In the genomic region with DNA sequence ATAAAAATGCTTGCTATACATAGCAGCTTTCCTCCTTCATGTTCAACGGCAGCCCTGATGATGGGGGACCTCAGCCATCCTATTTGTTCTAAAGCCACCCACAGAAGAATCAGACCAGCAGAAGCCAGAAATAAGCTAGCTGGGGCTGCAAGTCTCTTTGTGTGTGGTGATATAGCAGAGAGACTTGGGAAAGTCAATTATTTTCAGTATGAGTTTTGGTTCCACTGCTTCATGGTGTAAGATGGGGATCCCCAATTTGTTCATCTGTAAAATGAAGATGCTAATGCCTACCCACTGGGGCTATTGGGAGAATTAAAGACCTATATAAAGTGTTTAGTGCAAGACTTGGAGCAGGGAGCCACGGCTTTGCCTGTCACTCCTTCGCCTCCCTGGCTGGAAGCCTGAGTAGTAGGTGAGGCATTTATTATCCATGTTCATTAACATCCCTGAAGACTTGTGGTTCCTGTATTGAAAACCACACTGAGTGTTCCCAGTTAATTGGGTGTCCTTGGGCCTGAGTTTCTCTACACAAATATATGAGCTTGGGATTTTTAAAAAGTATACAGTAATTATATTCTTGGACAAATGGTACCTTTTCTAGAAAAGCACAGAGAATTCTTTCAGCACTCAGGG, we compare ENCODE assay signal across 9 cellular contexts.
DNase-seq lines count a peak whose midpoint lies in the region; ATAC-seq, FAIRE-seq and TF ChIP-seq lines count a peak whose summit lies in the region.
"Had no signal": no experiment of that assay in that cellular context is flagged by ENCODE, and none has a peak within 500 bp of the region (broad histone marks: within the 10 kb centered on the region; RNA-seq: fewer than 3 reads in every experiment).

No MANE protein-coding gene starts in this region.

- H3K36me3 ChIP-seq in RWPE2 (ENCODE audit: low read depth) (no peaks in the 10 kb centered on the region), pancreas (no peaks in the 10 kb centered on the region)

- H3K4me3 ChIP-seq in RWPE2 (ENCODE audit: severe bottlenecking): no peak overlapping the region
- no peak overlapping the region for H3K4me3 ChIP-seq in pancreas

- ATAC-seq in GM18498 (IDR thresholded peaks at IDR 0.05; ENCODE audit: unreplicated experiment) (peak; percentile 39), GM21619 (IDR thresholded peaks at IDR 0.05; ENCODE audit: unreplicated experiment) (peak; percentile 28), RWPE2 (ENCODE audit: low read depth) (peak; percentile 19; the same call in 2 of the 3 replicates), pancreas (no peak)
- ATAC-seq: Panc1 had no signal

- H3K4me1 ChIP-seq in RWPE2 (ENCODE audit: insufficient read depth, poor library complexity, severe bottlenecking) (peaks cover 25% of the 10 kb centered on the region), pancreas (no peaks in the 10 kb centered on the region)

- no peak for DNase-seq in RWPE2 (ENCODE audit: low spot score)
- DNase-seq in kidney tubule cell (ENCODE audit: low spot score): peak; percentile 86
- DNase-seq in DMS153 (lab: John Stamatoyannopoulos, UW): no peak
- no peak for DNase-seq in pancreas
- no peak for DNase-seq in islet precursor cell
- DNase-seq in activated CD8-positive, alpha-beta memory T cell treated with anti-CD3 and anti-CD28 coated beads for 24 hours: no peak

- H3K9me3 ChIP-seq in RWPE2 (ENCODE audit: severe bottlenecking) (no peaks in the 10 kb centered on the region), pancreas (no peaks in the 10 kb centered on the region)

- TF ChIP-seq CTCF in RWPE2 (IDR thresholded peaks at IDR 0.05; ENCODE audit: poor library complexity, severe bottlenecking): no peak
- TF ChIP-seq CTCF in pancreas (IDR thresholded peaks at IDR 0.05): no peak

- no peaks in the 10 kb centered on the region for H3K27me3 ChIP-seq in RWPE2 (ENCODE audit: insufficient read depth, poor library complexity, severe bottlenecking)
- H3K27me3 ChIP-seq in pancreas: no peaks in the 10 kb centered on the region

- H3K27ac ChIP-seq in RWPE2 (ENCODE audit: poor library complexity, severe bottlenecking) (peak overlapping the region; percentile 94), pancreas (no peak overlapping the region)

- intact Hi-C loops in pancreas (cut with DNase I): no loop called here

- FAIRE-seq in pancreas (lab: Jason Lieb, UNC): no peak

- WGBS in pancreas, 2 donors: 51 to 55% methylated on average over 3 of the region's 3 CpGs

Comparison
In these comparisons a context has a peak if more than half of its experiments do, and no peak if none do; other contexts are left out.
1. ATAC-seq: peak in GM18498 (single experiment), GM21619 (single experiment) and RWPE2 (single experiment); none in pancreas (0 of 4).